8 cellular contexts compared by ENCODE assay signal in the genomic region with DNA sequence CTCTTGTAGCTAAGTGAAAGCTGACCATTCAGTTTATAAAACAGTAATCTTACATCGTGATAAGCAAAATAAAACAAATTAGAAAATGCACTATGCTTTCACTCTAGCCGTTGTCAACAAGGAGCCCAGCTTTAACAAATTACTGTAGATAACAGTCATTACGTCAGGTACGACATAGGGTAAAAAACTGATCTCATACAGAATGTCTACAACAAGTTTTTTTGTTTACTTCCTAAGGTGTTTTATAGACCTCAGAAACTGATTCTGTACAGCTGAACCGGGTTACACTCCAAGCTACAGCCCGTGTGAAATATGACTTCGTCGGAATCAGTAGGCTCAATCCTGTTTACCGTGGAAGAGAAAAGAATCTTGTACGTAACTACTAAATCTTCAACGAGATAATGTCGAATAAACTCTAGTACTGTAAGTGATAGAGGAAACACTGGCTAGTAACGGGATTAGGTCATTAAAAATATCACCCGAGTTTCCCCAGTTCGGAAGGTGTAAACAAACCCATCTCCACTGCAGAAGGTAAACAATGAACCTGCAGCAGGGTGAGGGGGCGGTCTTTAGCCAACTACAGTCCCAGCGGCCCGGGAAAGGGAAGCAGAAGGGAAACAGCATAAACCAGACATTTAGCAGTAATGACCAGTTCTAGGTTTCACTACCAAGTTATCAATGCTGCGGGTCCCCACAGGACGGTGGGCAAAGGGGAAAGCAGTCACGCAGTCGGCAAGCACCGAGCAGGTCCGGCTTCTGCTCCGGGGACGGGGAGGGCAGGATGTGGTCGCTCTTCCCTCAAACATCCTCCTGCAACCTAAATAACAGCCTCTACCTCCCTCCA. TPM values are rescaled to one million over a fixed set of nuclear protein-coding genes. Genes with fewer than 3 reads are reported as not detected.
DNase-seq lines count a peak whose midpoint lies in the region; ATAC-seq, FAIRE-seq and TF ChIP-seq lines count a peak whose summit lies in the region.

No MANE protein-coding gene starts in this region.

- POLR2A ChIA-PET in HepG2 (lab: Yijun Ruan, JAX), result no interaction called here

- no peak overlapping the region for H2AFZ ChIP-seq in HepG2 (ENCODE audit: low read length)

- H3K9me3 ChIP-seq in HepG2 (ENCODE audit: low read length), result no peaks in the 10 kb centered on the region

- CTCF ChIA-PET in HepG2 (lab: Yijun Ruan, JAX; ENCODE audit: low intra/inter-chr PET ratio, low total read pairs), result no interaction called here

- H3K4me1 Mint-ChIP-seq in dendritic cell treated with granulocyte-macrophage colony-stimulating factor and Interleukin-4, amounts not matched to agents 40 ng/mL and 50 ng/mL, for 4 days (ENCODE audit: low read depth), result peaks cover 21% of the 10 kb centered on the region

- TF ChIP-seq EP300 in HepG2 (IDR thresholded peaks at IDR 0.05; ENCODE audit: low read depth in 2 of 2, low read length in 2 of 2), result no peak
- TF ChIP-seq EP300 in HepG2 (CRISPR knock-in tag; IDR thresholded peaks at IDR 0.05; ENCODE audit: borderline replicate concordance), result no peak

- peaks cover 0 to 4% of the 10 kb centered on the region in 2 experiments; a peak in 1 of 5 replicates for H3K36me3 ChIP-seq in HepG2 (replicated peaks in 1 of 2; ENCODE audit: control insufficient read depth in 1 of 2, insufficient read depth in 2 of 2, low read length in 2 of 2)

- H3K27ac Mint-ChIP-seq in dendritic cell treated with granulocyte-macrophage colony-stimulating factor and Interleukin-4, amounts not matched to agents 40 ng/mL and 50 ng/mL, for 4 days, result peak overlapping the region; percentile 93

- DNase-seq in SIG-M5 treated with dmso at 0.1 percent for 504 hours (lab: John Stamatoyannopoulos, UW; ENCODE audit: unreplicated experiment) (peak; percentile 45), SIG-M5 (lab: John Stamatoyannopoulos, UW) (no peak), NCI-H2196 (lab: John Stamatoyannopoulos, UW; ENCODE audit: unreplicated experiment) (peak; percentile 50), HepG2 (ENCODE audit: low spot score) (peak; percentile 66)
- DNase-seq in activated CD4-positive, CD25-positive, alpha-beta regulatory T cell treated with anti-CD3 and anti-CD28 coated beads, Interleukin-2, amount 50 U/mL, for 16 hours (ENCODE audit: low read depth, low spot score), result peak; percentile 21
- peak; percentile 45 for DNase-seq in stimulated activated CD4-positive, alpha-beta T cell treated with anti-CD3 and anti-CD28 coated beads, Interleukin-4, amount 100 ng/mL, for 24 hours

- H3K27me3 ChIP-seq in HepG2 (ENCODE audit: control insufficient read depth in 1 of 2, insufficient read depth in 2 of 2, low read length in 2 of 2), result no peaks in the 10 kb centered on the region; a peak in 1 of 5 replicates

- peak in 1 of 2 experiments; percentile 41; a peak in 1 of 4 replicates for TF ChIP-seq POLR2A in HepG2 (IDR thresholded peaks at IDR 0.05; ENCODE audit: insufficient read depth in 1 of 2, low read depth in 2 of 2, low read length in 2 of 2)

- TF ChIP-seq RAD21 in HepG2 (CRISPR knock-in tag; IDR thresholded peaks at IDR 0.05), result no peak

- H3K4me2 ChIP-seq in HepG2 (ENCODE audit: low read depth, low read length), result peak overlapping the region; percentile 88

- H3K27ac ChIP-seq in HepG2 (ENCODE audit: extremely low read length, insufficient read depth, low read length), result peak overlapping the region; percentile 98

- H3K4me3 ChIP-seq in HepG2 (replicated peaks in 1 of 3; ENCODE audit: insufficient read depth in 1 of 3, low read depth in 2 of 3, low read length in 3 of 3), result peak overlapping the region; percentile 85 to 100 (median 99)

- no peaks in the 10 kb centered on the region for H3K9me3 Mint-ChIP-seq in dendritic cell treated with granulocyte-macrophage colony-stimulating factor and Interleukin-4, amounts not matched to agents 40 ng/mL and 50 ng/mL, for 4 days

- FAIRE-seq in HepG2 (lab: Jason Lieb, UNC), result peak; percentile 28

- in situ Hi-C loops in HepG2 (cut with HindIII; ENCODE audit: extremely low pct_ligation_motif_present, low pct_unique_long_range_greater_than_20kb), result loop anchor here (10.0 kb wide), 1 partner anchor 228 kb away; the partner anchor contains the start of gene OSMR

- H3K36me3 Mint-ChIP-seq in dendritic cell treated with granulocyte-macrophage colony-stimulating factor and Interleukin-4, amounts not matched to agents 40 ng/mL and 50 ng/mL, for 4 days (ENCODE audit: low read depth), result peaks cover 26% of the 10 kb centered on the region

- no peaks in the 10 kb centered on the region for H3K27me3 Mint-ChIP-seq in dendritic cell treated with granulocyte-macrophage colony-stimulating factor and Interleukin-4, amounts not matched to agents 40 ng/mL and 50 ng/mL, for 4 days

- TF ChIP-seq CTCF in HepG2 (CRISPR knock-in tag; IDR thresholded peaks at IDR 0.05), result no peak

- H3K4me1 ChIP-seq in HepG2 (ENCODE audit: insufficient read depth, low read length), result peaks cover 28% of the 10 kb centered on the region

- H3K4me3 Mint-ChIP-seq in dendritic cell treated with granulocyte-macrophage colony-stimulating factor and Interleukin-4, amounts not matched to agents 40 ng/mL and 50 ng/mL, for 4 days, result peak overlapping the region; percentile 89

- BruUV-seq in HepG2 (replicated peaks; lab: Mats Ljungman, UMichigan), result TSS peak; percentile 45

- peaks cover 53% of the 10 kb centered on the region for H3K79me2 ChIP-seq in HepG2 (ENCODE audit: insufficient read depth, low read length)

- ATAC-seq in HG02885 (IDR thresholded peaks at IDR 0.05; ENCODE audit: poor library complexity, unreplicated experiment), result peak; percentile 40
- ATAC-seq in HepG2, result peak; percentile 66

- peaks cover 27% of the 10 kb centered on the region for H4K20me1 ChIP-seq in HepG2 (ENCODE audit: insufficient read depth, low read length)

- 3% methylated on average over 19 of the region's 27 CpGs for WGBS in HepG2 (ENCODE audit: low lambda C conversion rate)

- peak overlapping the region; percentile 99 for H3K9ac ChIP-seq in HepG2 (ENCODE audit: insufficient read depth, low read depth, low read length)

- intact Hi-C loops in dendritic cell treated with granulocyte-macrophage colony-stimulating factor and Interleukin-4, amounts not matched to agents 40 ng/mL and 50 ng/mL, for 4 days (cut with micrococcal nuclease), result no loop called here
- intact Hi-C loops in HepG2 (cut with micrococcal nuclease; ENCODE audit: unreplicated experiment), result loop anchor here (2.0 to 10.0 kb wide), 2 partner anchors 16 to 1712 kb away; no protein-coding TSS in a partner anchor

TF ChIP-seq in HepG2, 621 proteins besides CTCF, POLR2A, EP300 and RAD21 (continues in another document):
- TF ChIP-seq, protein P1, sequence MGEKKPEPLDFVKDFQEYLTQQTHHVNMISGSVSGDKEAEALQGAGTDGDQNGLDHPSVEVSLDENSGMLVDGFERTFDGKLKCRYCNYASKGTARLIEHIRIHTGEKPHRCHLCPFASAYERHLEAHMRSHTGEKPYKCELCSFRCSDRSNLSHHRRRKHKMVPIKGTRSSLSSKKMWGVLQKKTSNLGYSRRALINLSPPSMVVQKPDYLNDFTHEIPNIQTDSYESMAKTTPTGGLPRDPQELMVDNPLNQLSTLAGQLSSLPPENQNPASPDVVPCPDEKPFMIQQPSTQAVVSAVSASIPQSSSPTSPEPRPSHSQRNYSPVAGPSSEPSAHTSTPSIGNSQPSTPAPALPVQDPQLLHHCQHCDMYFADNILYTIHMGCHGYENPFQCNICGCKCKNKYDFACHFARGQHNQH (CRISPR knock-in tag; IDR thresholded peaks at IDR 0.05), result peak; percentile 65
- TF ChIP-seq ZNF761 (CRISPR knock-in tag; conservative IDR thresholded peaks at IDR 0.05), result no peak
- TF ChIP-seq ZNF343 (CRISPR knock-in tag; IDR thresholded peaks at IDR 0.05), result no peak
- 0 out of 2 replicates have a peak, but pooled peaks have one; percentile 26 for TF ChIP-seq ZNF510 (CRISPR knock-in tag; IDR thresholded peaks at IDR 0.05; ENCODE audit: low read depth)
- 0 out of 2 replicates have a peak, but pooled peaks have one; percentile 25 for TF ChIP-seq ZNF160 (CRISPR knock-in tag; IDR thresholded peaks at IDR 0.05)
- TF ChIP-seq TBX3 (IDR thresholded peaks at IDR 0.05; ENCODE audit: borderline replicate concordance), result peak; percentile 52; the same call in 1 of the 2 replicates
- TF ChIP-seq FOXK2 (IDR thresholded peaks at IDR 0.05), result peak; percentile 85
- TF ChIP-seq TBX2 (CRISPR knock-in tag; IDR thresholded peaks at IDR 0.05; ENCODE audit: borderline replicate concordance), result peak; percentile 57; the same call in 1 of the 2 replicates
- TF ChIP-seq FOXO1 (CRISPR knock-in tag; IDR thresholded peaks at IDR 0.05), result peak; percentile 67
- TF ChIP-seq SIN3A (IDR thresholded peaks at IDR 0.05; ENCODE audit: borderline replicate concordance, low read depth, low read length), result peak; percentile 77; the same call in 1 of the 2 replicates
- TF ChIP-seq FOXA3 (CRISPR knock-in tag; IDR thresholded peaks at IDR 0.05), result peak; percentile 77
- peak; percentile 79 for TF ChIP-seq KMT2B (CRISPR knock-in tag; IDR thresholded peaks at IDR 0.05)
- TF ChIP-seq BCL6 (CRISPR knock-in tag; IDR thresholded peaks at IDR 0.05), result 0 out of 2 replicates have a peak, but pooled peaks have one; percentile 33

RNA-seq across cellular contexts. Expression of gene RICTOR, which starts 1.1 kb away (rescaled TPM):
- 10.7 and 32.6 TPM in 2 replicates for total RNA-seq in HepG2 (2016; rRNA removed; fragmentation: Illumina TruSeq; extraction: Trizol)
- 16.4 and 17.4 TPM in 2 replicates for total RNA-seq in HepG2 (2016; cell fraction: cytosol; rRNA removed; fragmentation: Illumina TruSeq; extraction: Trizol; ENCODE audit: low read depth)
- 10.0 and 26.1 TPM in 2 replicates for total RNA-seq in HepG2 (2016; cell fraction: insoluble cytoplasmic fraction; rRNA removed; fragmentation: Illumina TruSeq; extraction: Trizol)
- 6.9 and 7.8 TPM in 2 replicates for total RNA-seq in HepG2 (2016; cell fraction: membrane; rRNA removed; fragmentation: Illumina TruSeq; extraction: Trizol)
- 29.8 and 31.8 TPM in 2 replicates for total RNA-seq in HepG2 (2016; cell fraction: nucleus; rRNA removed; fragmentation: Illumina TruSeq; extraction: Trizol)
- polyA plus RNA-seq in HepG2 (2011; rRNA removed), result 11.0 and 15.4 TPM in 2 replicates
- polyA plus RNA-seq in HepG2 (2011; cell fraction: cytosol; rRNA removed), result 3.2 and 5.3 TPM in 2 replicates
- polyA plus RNA-seq in HepG2 (2011; cell fraction: nucleus; rRNA removed), result 20.3 and 24.2 TPM in 2 replicates
- 10.5 and 12.5 TPM in 2 replicates for polyA plus RNA-seq in HepG2 (2012)
- 0.07 and 0.10 TPM in 2 replicates for polyA plus RNA-seq in HepG2 (2016; cell fraction: cytosol; fragmentation: Illumina TruSeq; extraction: Trizol; ENCODE audit: low read depth)
- polyA plus RNA-seq in HepG2 (2016; cell fraction: insoluble cytoplasmic fraction; fragmentation: Illumina TruSeq; extraction: Trizol; ENCODE audit: low read depth), result 6.0 and 7.1 TPM in 2 replicates
- polyA plus RNA-seq in HepG2 (2016; cell fraction: membrane; fragmentation: Illumina TruSeq; extraction: Trizol; ENCODE audit: low read depth), result 0.34 and 0.49 TPM in 2 replicates
- polyA plus RNA-seq in HepG2 (2016; cell fraction: nucleus; fragmentation: Illumina TruSeq; extraction: Trizol; ENCODE audit: insufficient read depth, low read depth), result 22.0 and 22.5 TPM in 2 replicates
- polyA minus RNA-seq in HepG2 (2011; rRNA and poly(A)+ RNA removed; ENCODE audit: low replicate concordance), result 49.0 and 56.1 TPM in 2 replicates
- 25.4 and 35.2 TPM in 2 replicates for polyA minus RNA-seq in HepG2 (2011; cell fraction: cytosol; rRNA and poly(A)+ RNA removed)
- polyA minus RNA-seq in HepG2 (2011; cell fraction: nucleus; rRNA and poly(A)+ RNA removed), result 180 and 184 TPM in 2 replicates
